ENCODE assay signal across 1 cellular context in the genomic region with DNA sequence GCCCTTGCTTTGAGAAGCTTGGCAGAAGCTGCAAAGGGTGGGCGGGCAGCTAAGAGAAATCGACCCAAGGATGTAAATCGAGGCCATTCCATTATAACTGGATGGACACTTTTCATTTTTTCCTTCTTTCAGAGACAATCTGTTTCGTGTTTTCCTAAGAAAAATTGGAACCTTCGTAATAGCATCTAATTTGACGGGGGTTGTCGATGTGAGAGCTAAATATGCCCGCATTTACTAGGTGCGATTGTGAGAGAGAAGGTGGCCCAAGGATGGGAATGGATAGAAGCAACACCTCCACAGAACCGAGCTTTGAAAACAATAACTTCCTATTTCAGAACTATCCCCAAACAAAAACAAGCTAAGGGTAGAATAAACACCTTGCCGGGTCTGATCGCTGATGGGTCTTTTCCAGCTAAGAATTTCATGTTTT.
A peak's percentile ranks its signal among the peaks of the same experiment; 100 is the strongest.
TF ChIP-seq lines count a peak whose summit lies in the region.

No MANE protein-coding gene starts in this region.

TF ChIP-seq in H1, 55 proteins besides CTCF, POLR2A, EP300 and RAD21:
- no peak for TF ChIP-seq BRCA1 (IDR thresholded peaks at IDR 0.05; ENCODE audit: low read depth, low read length)
- no peak for TF ChIP-seq EGR1 (IDR thresholded peaks at IDR 0.05; ENCODE audit: borderline replicate concordance, low read depth, low read length)
- peak; percentile 89 for TF ChIP-seq RNF2 (IDR thresholded peaks at IDR 0.05; ENCODE audit: borderline replicate concordance, low read depth, low read length, missing control alignments, poor library complexity, severe bottlenecking)
- TF ChIP-seq CTBP2 (IDR thresholded peaks at IDR 0.05; ENCODE audit: borderline replicate concordance, insufficient read depth, insufficient read length, low read length), result peak; percentile 8
- peak; percentile 65 for TF ChIP-seq SUZ12 (IDR thresholded peaks at IDR 0.05; ENCODE audit: low read length)
